In the genomic region with DNA sequence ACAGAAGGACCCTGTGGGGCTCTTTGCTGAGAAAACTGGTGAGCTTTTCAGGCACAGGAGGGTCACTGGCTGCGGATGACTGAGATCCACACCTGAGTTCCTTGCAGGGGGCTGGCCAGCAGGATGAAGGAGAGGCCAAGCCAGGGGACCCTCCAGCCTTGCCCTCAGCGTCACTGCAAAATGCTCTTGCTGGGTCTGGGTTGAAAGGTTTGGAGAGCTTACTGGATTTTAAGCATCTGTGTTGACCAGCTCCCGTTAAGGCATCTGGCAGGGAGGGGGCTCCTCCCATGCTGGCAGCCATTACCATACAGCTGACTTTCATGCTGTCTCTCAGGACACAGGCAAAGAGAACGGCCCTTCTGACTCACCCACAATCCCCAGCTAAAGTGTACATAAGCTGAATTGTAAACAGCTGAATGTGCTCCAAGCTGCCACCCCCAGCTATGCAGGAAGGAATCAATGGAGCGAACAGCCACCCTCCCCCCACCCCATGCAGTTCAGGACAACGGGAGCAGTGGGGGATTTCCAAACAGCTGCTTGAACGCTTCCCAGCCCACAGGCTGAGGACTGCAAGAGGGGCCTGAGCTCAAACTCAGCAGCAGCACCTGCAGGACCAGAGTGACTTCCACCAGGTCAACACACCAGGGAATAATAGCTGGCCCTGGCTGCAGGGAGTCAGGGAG, we compare ENCODE assay signal across 1 cellular context.
TF ChIP-seq lines count a peak whose summit lies in the region.

No MANE protein-coding gene starts in this region.

TF ChIP-seq in HepG2, 621 proteins besides CTCF, POLR2A, EP300 and RAD21 (continued from another document and continues in another):
- TF ChIP-seq, protein P1, sequence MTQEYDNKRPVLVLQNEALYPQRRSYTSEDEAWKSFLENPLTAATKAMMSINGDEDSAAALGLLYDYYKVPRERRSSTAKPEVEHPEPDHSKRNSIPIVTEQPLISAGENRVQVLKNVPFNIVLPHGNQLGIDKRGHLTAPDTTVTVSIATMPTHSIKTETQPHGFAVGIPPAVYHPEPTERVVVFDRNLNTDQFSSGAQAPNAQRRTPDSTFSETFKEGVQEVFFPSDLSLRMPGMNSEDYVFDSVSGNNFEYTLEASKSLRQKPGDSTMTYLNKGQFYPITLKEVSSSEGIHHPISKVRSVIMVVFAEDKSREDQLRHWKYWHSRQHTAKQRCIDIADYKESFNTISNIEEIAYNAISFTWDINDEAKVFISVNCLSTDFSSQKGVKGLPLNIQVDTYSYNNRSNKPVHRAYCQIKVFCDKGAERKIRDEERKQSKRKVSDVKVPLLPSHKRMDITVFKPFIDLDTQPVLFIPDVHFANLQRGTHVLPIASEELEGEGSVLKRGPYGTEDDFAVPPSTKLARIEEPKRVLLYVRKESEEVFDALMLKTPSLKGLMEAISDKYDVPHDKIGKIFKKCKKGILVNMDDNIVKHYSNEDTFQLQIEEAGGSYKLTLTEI (CRISPR knock-in tag; conservative IDR thresholded peaks at IDR 0.05), result no peak
- no peak for TF ChIP-seq ATRX (CRISPR knock-in tag; IDR thresholded peaks at IDR 0.05; ENCODE audit: borderline replicate concordance)
- TF ChIP-seq, protein P2, sequence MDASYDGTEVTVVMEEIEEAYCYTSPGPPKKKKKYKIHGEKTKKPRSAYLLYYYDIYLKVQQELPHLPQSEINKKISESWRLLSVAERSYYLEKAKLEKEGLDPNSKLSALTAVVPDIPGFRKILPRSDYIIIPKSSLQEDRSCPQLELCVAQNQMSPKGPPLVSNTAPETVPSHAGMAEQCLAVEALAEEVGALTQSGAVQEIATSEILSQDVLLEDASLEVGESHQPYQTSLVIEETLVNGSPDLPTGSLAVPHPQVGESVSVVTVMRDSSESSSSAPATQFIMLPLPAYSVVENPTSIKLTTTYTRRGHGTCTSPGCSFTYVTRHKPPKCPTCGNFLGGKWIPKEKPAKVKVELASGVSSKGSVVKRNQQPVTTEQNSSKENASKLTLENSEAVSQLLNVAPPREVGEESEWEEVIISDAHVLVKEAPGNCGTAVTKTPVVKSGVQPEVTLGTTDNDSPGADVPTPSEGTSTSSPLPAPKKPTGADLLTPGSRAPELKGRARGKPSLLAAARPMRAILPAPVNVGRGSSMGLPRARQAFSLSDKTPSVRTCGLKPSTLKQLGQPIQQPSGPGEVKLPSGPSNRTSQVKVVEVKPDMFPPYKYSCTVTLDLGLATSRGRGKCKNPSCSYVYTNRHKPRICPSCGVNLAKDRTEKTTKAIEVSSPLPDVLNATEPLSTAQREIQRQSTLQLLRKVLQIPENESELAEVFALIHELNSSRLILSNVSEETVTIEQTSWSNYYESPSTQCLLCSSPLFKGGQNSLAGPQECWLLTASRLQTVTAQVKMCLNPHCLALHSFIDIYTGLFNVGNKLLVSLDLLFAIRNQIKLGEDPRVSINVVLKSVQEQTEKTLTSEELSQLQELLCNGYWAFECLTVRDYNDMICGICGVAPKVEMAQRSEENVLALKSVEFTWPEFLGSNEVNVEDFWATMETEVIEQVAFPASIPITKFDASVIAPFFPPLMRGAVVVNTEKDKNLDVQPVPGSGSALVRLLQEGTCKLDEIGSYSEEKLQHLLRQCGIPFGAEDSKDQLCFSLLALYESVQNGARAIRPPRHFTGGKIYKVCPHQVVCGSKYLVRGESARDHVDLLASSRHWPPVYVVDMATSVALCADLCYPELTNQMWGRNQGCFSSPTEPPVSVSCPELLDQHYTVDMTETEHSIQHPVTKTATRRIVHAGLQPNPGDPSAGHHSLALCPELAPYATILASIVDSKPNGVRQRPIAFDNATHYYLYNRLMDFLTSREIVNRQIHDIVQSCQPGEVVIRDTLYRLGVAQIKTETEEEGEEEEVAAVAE (CRISPR knock-in tag; IDR thresholded peaks at IDR 0.05; ENCODE audit: borderline replicate concordance), result peak; percentile 86; the same call in 1 of the 2 replicates
- TF ChIP-seq PITX1 (CRISPR knock-in tag; IDR thresholded peaks at IDR 0.05), result peak; percentile 92
- TF ChIP-seq RORA (CRISPR knock-in tag; IDR thresholded peaks at IDR 0.05), result no peak
- TF ChIP-seq, protein P3, sequence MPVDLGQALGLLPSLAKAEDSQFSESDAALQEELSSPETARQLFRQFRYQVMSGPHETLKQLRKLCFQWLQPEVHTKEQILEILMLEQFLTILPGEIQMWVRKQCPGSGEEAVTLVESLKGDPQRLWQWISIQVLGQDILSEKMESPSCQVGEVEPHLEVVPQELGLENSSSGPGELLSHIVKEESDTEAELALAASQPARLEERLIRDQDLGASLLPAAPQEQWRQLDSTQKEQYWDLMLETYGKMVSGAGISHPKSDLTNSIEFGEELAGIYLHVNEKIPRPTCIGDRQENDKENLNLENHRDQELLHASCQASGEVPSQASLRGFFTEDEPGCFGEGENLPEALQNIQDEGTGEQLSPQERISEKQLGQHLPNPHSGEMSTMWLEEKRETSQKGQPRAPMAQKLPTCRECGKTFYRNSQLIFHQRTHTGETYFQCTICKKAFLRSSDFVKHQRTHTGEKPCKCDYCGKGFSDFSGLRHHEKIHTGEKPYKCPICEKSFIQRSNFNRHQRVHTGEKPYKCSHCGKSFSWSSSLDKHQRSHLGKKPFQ (CRISPR knock-in tag; IDR thresholded peaks at IDR 0.05; ENCODE audit: insufficient replicate concordance), result no peak
- no peak for TF ChIP-seq ZNF253 (CRISPR knock-in tag; IDR thresholded peaks at IDR 0.05; ENCODE audit: borderline replicate concordance)
- TF ChIP-seq ZNF143 (CRISPR knock-in tag; IDR thresholded peaks at IDR 0.05), result peak; percentile 86
- TF ChIP-seq, protein P4, sequence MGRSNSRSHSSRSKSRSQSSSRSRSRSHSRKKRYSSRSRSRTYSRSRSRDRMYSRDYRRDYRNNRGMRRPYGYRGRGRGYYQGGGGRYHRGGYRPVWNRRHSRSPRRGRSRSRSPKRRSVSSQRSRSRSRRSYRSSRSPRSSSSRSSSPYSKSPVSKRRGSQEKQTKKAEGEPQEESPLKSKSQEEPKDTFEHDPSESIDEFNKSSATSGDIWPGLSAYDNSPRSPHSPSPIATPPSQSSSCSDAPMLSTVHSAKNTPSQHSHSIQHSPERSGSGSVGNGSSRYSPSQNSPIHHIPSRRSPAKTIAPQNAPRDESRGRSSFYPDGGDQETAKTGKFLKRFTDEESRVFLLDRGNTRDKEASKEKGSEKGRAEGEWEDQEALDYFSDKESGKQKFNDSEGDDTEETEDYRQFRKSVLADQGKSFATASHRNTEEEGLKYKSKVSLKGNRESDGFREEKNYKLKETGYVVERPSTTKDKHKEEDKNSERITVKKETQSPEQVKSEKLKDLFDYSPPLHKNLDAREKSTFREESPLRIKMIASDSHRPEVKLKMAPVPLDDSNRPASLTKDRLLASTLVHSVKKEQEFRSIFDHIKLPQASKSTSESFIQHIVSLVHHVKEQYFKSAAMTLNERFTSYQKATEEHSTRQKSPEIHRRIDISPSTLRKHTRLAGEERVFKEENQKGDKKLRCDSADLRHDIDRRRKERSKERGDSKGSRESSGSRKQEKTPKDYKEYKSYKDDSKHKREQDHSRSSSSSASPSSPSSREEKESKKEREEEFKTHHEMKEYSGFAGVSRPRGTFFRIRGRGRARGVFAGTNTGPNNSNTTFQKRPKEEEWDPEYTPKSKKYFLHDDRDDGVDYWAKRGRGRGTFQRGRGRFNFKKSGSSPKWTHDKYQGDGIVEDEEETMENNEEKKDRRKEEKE (IDR thresholded peaks at IDR 0.05), result no peak
- TF ChIP-seq RCOR2 (CRISPR knock-in tag; IDR thresholded peaks at IDR 0.05), result no peak
- TF ChIP-seq, protein P5, sequence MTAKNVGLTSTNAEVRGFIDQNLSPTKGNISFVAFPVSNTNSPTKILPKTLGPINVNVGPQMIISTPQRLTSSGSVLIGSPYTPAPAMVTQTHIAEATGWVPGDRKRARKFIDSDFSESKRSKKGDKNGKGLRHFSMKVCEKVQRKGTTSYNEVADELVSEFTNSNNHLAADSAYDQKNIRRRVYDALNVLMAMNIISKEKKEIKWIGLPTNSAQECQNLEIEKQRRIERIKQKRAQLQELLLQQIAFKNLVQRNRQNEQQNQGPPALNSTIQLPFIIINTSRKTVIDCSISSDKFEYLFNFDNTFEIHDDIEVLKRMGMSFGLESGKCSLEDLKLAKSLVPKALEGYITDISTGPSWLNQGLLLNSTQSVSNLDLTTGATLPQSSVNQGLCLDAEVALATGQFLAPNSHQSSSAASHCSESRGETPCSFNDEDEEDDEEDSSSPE (CRISPR knock-in tag; IDR thresholded peaks at IDR 0.05), result peak; percentile 62
- no peak for TF ChIP-seq JDP2 (CRISPR knock-in tag; IDR thresholded peaks at IDR 0.05; ENCODE audit: borderline replicate concordance)
- no peak for TF ChIP-seq REXO4 (CRISPR knock-in tag; IDR thresholded peaks at IDR 0.05; ENCODE audit: borderline replicate concordance)
- TF ChIP-seq CHD2 (IDR thresholded peaks at IDR 0.05; ENCODE audit: low read depth, low read length), result peak; percentile 65; the same call in 1 of the 2 replicates
- no peak for TF ChIP-seq KLF9 (CRISPR knock-in tag; IDR thresholded peaks at IDR 0.05; ENCODE audit: low read depth)
- TF ChIP-seq, protein P6, sequence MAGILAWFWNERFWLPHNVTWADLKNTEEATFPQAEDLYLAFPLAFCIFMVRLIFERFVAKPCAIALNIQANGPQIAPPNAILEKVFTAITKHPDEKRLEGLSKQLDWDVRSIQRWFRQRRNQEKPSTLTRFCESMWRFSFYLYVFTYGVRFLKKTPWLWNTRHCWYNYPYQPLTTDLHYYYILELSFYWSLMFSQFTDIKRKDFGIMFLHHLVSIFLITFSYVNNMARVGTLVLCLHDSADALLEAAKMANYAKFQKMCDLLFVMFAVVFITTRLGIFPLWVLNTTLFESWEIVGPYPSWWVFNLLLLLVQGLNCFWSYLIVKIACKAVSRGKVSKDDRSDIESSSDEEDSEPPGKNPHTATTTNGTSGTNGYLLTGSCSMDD (CRISPR knock-in tag; IDR thresholded peaks at IDR 0.05), result no peak
- TF ChIP-seq RBFOX2 (IDR thresholded peaks at IDR 0.05; ENCODE audit: low read depth, low read length), result peak; percentile 63
- no peak for TF ChIP-seq PHB2 (IDR thresholded peaks at IDR 0.05; ENCODE audit: partially characterized antibody)
- no peak for TF ChIP-seq ZFP36L2 (CRISPR knock-in tag; IDR thresholded peaks at IDR 0.05)
- TF ChIP-seq ZNF557 (CRISPR knock-in tag; IDR thresholded peaks at IDR 0.05), result 0 out of 2 replicates have a peak, but pooled peaks have one; percentile 62
- TF ChIP-seq, protein P7, sequence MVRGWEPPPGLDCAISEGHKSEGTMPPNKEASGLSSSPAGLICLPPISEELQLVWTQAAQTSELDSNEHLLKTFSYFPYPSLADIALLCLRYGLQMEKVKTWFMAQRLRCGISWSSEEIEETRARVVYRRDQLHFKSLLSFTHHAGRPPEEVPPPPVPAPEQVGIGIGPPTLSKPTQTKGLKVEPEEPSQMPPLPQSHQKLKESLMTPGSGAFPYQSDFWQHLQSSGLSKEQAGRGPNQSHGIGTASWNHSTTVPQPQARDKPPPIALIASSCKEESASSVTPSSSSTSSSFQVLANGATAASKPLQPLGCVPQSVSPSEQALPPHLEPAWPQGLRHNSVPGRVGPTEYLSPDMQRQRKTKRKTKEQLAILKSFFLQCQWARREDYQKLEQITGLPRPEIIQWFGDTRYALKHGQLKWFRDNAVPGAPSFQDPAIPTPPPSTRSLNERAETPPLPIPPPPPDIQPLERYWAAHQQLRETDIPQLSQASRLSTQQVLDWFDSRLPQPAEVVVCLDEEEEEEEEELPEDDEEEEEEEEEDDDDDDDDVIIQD (CRISPR knock-in tag; IDR thresholded peaks at IDR 0.05; ENCODE audit: low read depth), result peak; percentile 72; the same call in 1 of the 2 replicates
- no peak for TF ChIP-seq ZNF382 (CRISPR knock-in tag; IDR thresholded peaks at IDR 0.05; ENCODE audit: borderline replicate concordance)
- TF ChIP-seq ZNF7 (CRISPR knock-in tag; IDR thresholded peaks at IDR 0.05), result 0 out of 2 replicates have a peak, but pooled peaks have one; percentile 3
- TF ChIP-seq ZNF724P (CRISPR knock-in tag; IDR thresholded peaks at IDR 0.05; ENCODE audit: borderline replicate concordance), result no peak; the same call in 1 of the 2 replicates
- peak; percentile 72; the same call in 1 of the 2 replicates for TF ChIP-seq CBX5 (CRISPR knock-in tag; IDR thresholded peaks at IDR 0.05; ENCODE audit: borderline replicate concordance)
- peak; percentile 80; the same call in 1 of the 2 replicates for TF ChIP-seq SMAD1 (CRISPR knock-in tag; IDR thresholded peaks at IDR 0.05; ENCODE audit: borderline replicate concordance, low read depth)
- TF ChIP-seq ETV5 (CRISPR knock-in tag; IDR thresholded peaks at IDR 0.05; ENCODE audit: borderline replicate concordance), result peak; percentile 93
- TF ChIP-seq ZNF562 (CRISPR knock-in tag; IDR thresholded peaks at IDR 0.05; ENCODE audit: borderline replicate concordance), result no peak
